24 cellular contexts compared by ENCODE assay signal in the genomic region with DNA sequence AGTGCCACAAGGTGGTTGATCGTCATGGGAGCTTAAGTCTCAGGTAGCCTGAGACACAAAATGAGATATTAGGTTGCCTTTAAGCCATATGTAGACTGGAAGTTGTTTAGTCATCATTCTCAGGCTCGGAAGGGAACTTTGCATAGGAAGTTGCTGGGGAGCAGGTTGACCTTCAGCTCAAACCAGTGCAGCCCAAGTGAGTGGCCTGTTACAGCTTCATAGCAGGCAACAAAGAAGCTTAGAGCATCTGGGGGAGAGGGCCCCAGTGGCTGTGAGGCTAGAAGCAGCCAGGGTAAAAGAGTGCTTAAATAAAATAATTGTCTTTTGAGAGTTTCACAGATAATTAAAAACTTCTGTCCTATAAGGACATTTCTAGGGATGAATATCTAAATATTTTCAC.
"Had no signal": no experiment of that assay in that cellular context is flagged by ENCODE, and none has a peak within 500 bp of the region (broad histone marks: within the 10 kb centered on the region; RNA-seq: fewer than 3 reads in every experiment).

No MANE protein-coding gene starts in this region.

- H3K27ac ChIP-seq: Peyer's patch, SJSA1, SK-N-MC had no signal

- DNase-seq: IMR-90; Karpas-422; KG1; MG63; NCI-H1092 treated with DMSO at 0.1 percent for 48 hours; NCI-H1436; NCI-H187; NCI-H2029; NCI-H2081 treated with DMSO at 0.1 percent for 48 hours; NCI-H2171; NCI-H226; NCI-H446; NCI-H510A; NCI-H524 treated with DMSO at 0.1 percent for 48 hours; NCI-H69; NCI-H774; NK-92 treated with Interleukin-12 subunit alpha and Interleukin-12 subunit beta, amount 100 ng/mL, for 24 hours; PC-3; Peyer's patch; SIG-M5 had no signal

- H3K36me3 ChIP-seq: MG63, Peyer's patch, SJSA1 had no signal

- ATAC-seq: HepG2, PC-3, Right ventricle myocardium inferior had no signal

- H3K4me1 ChIP-seq: Peyer's patch, SJSA1 had no signal

- H3K27me3 ChIP-seq: MG63, Peyer's patch, SJSA1 had no signal

- H3K9me3 ChIP-seq: MG63, Peyer's patch, SJSA1 had no signal

- H3K4me3 ChIP-seq: MG63, Peyer's patch, SJSA1, SK-N-MC had no signal
